Comparison of ENCODE assay signal across 9 cellular contexts in the genomic region with DNA sequence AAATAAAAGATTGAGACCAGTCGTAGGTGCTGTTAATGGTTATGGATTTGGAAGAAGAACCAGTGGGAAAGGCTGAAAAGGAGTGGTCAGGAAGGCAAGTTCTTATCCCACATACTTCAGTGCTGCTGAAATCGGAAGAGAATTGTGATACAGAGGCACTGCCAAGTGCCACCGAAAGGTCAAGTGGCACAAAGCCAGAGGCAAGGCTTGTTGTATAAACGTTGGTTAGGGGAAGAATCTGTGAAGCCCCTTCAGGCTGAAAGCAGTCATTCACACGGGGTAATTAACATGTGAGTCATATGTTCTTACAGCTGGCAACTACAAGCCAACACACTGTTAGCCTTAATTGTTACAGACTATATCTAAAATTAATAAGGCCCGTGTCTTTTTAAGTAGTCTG. TPM values are rescaled to one million over a fixed set of nuclear protein-coding genes. Genes with fewer than 3 reads are reported as not detected.
A peak's percentile ranks its signal among the peaks of the same experiment; 100 is the strongest.
DNase-seq lines count a peak whose midpoint lies in the region; ATAC-seq, FAIRE-seq and TF ChIP-seq lines count a peak whose summit lies in the region.
"Had no signal": no experiment of that assay in that cellular context is flagged by ENCODE, and none has a peak within 500 bp of the region (broad histone marks: within the 10 kb centered on the region; RNA-seq: fewer than 3 reads in every experiment).

No MANE protein-coding gene starts in this region.

- no peak overlapping the region for H3K4me3 Mint-ChIP-seq in GM23338

- no peaks in the 10 kb centered on the region for H3K79me2 ChIP-seq in GM23338 (replicated peaks; ENCODE audit: insufficient read depth)

- H3K36me3 ChIP-seq in GM23338 (ENCODE audit: insufficient read depth), result 0 out of 2 replicates have a peak, but pooled peaks cover 5% of the 10 kb centered on the region
- no peaks in the 10 kb centered on the region for H3K36me3 ChIP-seq in ovary

- peaks cover 10% of the 10 kb centered on the region for H3K27me3 Mint-ChIP-seq in GM23338 (ENCODE audit: insufficient read depth, low read depth, poor library complexity)

- no peak for FAIRE-seq in GM19239 (lab: Jason Lieb, UNC)

- no peaks in the 10 kb centered on the region for H3K9me2 ChIP-seq in GM23338 (ENCODE audit: insufficient read depth)

- no peak overlapping the region for H3K27ac ChIP-seq in GM23338 (ENCODE audit: low read depth)
- H3K27ac ChIP-seq in ovary, result no peak overlapping the region

- H3K4me3 ChIP-seq in GM23338 (no peak overlapping the region), ovary (no peak overlapping the region)

- peak; percentile 42 for ATAC-seq in GM23338
- no peak for ATAC-seq in HG03108 (IDR thresholded peaks at IDR 0.05; ENCODE audit: unreplicated experiment)
- no peak for ATAC-seq in GM18861 (IDR thresholded peaks at IDR 0.05; ENCODE audit: unreplicated experiment)
- no peak for ATAC-seq in GM21526 (IDR thresholded peaks at IDR 0.05; ENCODE audit: low FRiP score, unreplicated experiment)

- TF ChIP-seq POLR2A in ovary (IDR thresholded peaks at IDR 0.05), result no peak

- no peaks in the 10 kb centered on the region for H3F3A ChIP-seq in GM23338 (replicated peaks; ENCODE audit: low read depth)

- peaks cover 13% of the 10 kb centered on the region for H3K4me1 Mint-ChIP-seq in GM23338

- H3K4me2 ChIP-seq in GM23338, result peak overlapping the region; percentile 4; the same call in 1 of the 2 replicates

- no peak overlapping the region for H3K27ac Mint-ChIP-seq in GM23338

- H3K36me3 Mint-ChIP-seq in GM23338 (ENCODE audit: low read depth), result no peaks in the 10 kb centered on the region

- TF ChIP-seq CTCF in GM23338 (conservative IDR thresholded peaks at IDR 0.05; ENCODE audit: low read depth in 2 of 2), result no peak
- TF ChIP-seq CTCF in ovary (IDR thresholded peaks at IDR 0.05), result no peak

- TF ChIP-seq EP300 in ovary (IDR thresholded peaks at IDR 0.05), result no peak

- DNase-seq in GM23338 (ENCODE audit: low spot score), result no peak
- peak; percentile 52 for DNase-seq in NCI-H2171 (lab: John Stamatoyannopoulos, UW)
- peak; percentile 68 for DNase-seq in epidermal melanocyte (ENCODE audit: insufficient read length, low spot score)
- peak in 3 of 5 donors; percentile 48 to 61 (median 60) for DNase-seq in ovary
- DNase-seq in GM19239 (ENCODE audit: insufficient read length, low spot score), result no peak
- DNase-seq: KBM-7 had no signal

- H3K9me3 ChIP-seq in ovary, result no peaks in the 10 kb centered on the region

- 17 to 32% (median 18%) methylated on average over 6 of the region's 6 CpGs for WGBS in ovary, 3 donors

- H4K20me1 ChIP-seq in GM23338 (replicated peaks; ENCODE audit: insufficient read depth), result peaks cover 18% of the 10 kb centered on the region; the same call in 1 of the 2 replicates

- H2AFZ ChIP-seq in GM23338, result no peak overlapping the region

- intact Hi-C loops in ovary (cut with DNase I), result no loop called here

- H3K4me1 ChIP-seq in GM23338 (ENCODE audit: insufficient read depth) (peaks cover 10% of the 10 kb centered on the region; the same call in 1 of the 2 replicates), ovary (ENCODE audit: insufficient read depth) (peaks cover 9% of the 10 kb centered on the region)

- H3K9me3 Mint-ChIP-seq in GM23338, result no peaks in the 10 kb centered on the region

- H3K27me3 ChIP-seq in GM23338 (ENCODE audit: insufficient read depth) (peaks cover 21% of the 10 kb centered on the region; the same call in 1 of the 2 replicates), ovary (no peaks in the 10 kb centered on the region)

TF ChIP-seq in GM23338, 12 proteins besides CTCF, POLR2A, EP300 and RAD21 (continues in another document):
- TF ChIP-seq CREB1 (CRISPR knock-in tag; IDR thresholded peaks at IDR 0.05; ENCODE audit: low read depth) (no peak), ZNF331 (CRISPR knock-in tag; IDR thresholded peaks at IDR 0.05; ENCODE audit: low read depth) (no peak), EZH2 (IDR thresholded peaks at IDR 0.05; ENCODE audit: low read depth, unreplicated experiment) (no peak), JUNB (IDR thresholded peaks at IDR 0.05; ENCODE audit: unreplicated experiment) (no peak), NANOG (IDR thresholded peaks at IDR 0.05; ENCODE audit: borderline replicate concordance) (no peak)
- TF ChIP-seq, protein P1, sequence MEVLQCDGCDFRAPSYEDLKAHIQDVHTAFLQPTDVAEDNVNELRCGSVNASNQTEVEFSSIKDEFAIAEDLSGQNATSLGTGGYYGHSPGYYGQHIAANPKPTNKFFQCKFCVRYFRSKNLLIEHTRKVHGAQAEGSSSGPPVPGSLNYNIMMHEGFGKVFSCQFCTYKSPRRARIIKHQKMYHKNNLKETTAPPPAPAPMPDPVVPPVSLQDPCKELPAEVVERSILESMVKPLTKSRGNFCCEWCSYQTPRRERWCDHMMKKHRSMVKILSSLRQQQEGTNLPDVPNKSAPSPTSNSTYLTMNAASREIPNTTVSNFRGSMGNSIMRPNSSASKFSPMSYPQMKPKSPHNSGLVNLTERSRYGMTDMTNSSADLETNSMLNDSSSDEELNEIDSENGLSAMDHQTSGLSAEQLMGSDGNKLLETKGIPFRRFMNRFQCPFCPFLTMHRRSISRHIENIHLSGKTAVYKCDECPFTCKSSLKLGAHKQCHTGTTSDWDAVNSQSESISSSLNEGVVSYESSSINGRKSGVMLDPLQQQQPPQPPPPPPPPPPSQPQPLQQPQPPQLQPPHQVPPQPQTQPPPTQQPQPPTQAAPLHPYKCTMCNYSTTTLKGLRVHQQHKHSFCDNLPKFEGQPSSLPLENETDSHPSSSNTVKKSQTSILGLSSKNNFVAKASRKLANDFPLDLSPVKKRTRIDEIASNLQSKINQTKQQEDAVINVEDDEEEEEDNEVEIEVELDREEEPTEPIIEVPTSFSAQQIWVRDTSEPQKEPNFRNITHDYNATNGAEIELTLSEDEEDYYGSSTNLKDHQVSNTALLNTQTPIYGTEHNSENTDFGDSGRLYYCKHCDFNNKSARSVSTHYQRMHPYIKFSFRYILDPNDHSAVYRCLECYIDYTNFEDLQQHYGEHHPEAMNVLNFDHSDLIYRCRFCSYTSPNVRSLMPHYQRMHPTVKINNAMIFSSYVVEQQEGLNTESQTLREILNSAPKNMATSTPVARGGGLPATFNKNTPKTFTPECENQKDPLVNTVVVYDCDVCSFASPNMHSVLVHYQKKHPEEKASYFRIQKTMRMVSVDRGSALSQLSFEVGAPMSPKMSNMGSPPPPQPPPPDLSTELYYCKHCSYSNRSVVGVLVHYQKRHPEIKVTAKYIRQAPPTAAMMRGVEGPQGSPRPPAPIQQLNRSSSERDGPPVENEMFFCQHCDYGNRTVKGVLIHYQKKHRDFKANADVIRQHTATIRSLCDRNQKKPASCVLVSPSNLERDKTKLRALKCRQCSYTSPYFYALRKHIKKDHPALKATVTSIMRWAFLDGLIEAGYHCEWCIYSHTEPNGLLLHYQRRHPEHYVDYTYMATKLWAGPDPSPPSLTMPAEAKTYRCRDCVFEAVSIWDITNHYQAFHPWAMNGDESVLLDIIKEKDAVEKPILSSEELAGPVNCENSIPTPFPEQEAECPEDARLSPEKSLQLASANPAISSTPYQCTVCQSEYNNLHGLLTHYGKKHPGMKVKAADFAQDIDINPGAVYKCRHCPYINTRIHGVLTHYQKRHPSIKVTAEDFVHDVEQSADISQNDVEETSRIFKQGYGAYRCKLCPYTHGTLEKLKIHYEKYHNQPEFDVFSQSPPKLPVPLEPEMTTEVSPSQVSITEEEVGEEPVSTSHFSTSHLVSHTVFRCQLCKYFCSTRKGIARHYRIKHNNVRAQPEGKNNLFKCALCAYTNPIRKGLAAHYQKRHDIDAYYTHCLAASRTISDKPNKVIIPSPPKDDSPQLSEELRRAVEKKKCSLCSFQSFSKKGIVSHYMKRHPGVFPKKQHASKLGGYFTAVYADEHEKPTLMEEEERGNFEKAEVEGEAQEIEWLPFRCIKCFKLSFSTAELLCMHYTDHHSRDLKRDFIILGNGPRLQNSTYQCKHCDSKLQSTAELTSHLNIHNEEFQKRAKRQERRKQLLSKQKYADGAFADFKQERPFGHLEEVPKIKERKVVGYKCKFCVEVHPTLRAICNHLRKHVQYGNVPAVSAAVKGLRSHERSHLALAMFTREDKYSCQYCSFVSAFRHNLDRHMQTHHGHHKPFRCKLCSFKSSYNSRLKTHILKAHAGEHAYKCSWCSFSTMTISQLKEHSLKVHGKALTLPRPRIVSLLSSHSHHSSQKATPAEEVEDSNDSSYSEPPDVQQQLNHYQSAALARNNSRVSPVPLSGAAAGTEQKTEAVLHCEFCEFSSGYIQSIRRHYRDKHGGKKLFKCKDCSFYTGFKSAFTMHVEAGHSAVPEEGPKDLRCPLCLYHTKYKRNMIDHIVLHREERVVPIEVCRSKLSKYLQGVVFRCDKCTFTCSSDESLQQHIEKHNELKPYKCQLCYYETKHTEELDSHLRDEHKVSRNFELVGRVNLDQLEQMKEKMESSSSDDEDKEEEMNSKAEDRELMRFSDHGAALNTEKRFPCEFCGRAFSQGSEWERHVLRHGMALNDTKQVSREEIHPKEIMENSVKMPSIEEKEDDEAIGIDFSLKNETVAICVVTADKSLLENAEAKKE (CRISPR knock-in tag; IDR thresholded peaks at IDR 0.05), result no peak
- TF ChIP-seq, protein P2, sequence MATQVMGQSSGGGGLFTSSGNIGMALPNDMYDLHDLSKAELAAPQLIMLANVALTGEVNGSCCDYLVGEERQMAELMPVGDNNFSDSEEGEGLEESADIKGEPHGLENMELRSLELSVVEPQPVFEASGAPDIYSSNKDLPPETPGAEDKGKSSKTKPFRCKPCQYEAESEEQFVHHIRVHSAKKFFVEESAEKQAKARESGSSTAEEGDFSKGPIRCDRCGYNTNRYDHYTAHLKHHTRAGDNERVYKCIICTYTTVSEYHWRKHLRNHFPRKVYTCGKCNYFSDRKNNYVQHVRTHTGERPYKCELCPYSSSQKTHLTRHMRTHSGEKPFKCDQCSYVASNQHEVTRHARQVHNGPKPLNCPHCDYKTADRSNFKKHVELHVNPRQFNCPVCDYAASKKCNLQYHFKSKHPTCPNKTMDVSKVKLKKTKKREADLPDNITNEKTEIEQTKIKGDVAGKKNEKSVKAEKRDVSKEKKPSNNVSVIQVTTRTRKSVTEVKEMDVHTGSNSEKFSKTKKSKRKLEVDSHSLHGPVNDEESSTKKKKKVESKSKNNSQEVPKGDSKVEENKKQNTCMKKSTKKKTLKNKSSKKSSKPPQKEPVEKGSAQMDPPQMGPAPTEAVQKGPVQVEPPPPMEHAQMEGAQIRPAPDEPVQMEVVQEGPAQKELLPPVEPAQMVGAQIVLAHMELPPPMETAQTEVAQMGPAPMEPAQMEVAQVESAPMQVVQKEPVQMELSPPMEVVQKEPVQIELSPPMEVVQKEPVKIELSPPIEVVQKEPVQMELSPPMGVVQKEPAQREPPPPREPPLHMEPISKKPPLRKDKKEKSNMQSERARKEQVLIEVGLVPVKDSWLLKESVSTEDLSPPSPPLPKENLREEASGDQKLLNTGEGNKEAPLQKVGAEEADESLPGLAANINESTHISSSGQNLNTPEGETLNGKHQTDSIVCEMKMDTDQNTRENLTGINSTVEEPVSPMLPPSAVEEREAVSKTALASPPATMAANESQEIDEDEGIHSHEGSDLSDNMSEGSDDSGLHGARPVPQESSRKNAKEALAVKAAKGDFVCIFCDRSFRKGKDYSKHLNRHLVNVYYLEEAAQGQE (IDR thresholded peaks at IDR 0.05; ENCODE audit: unreplicated experiment), result no peak

RNA-seq across cellular contexts. Expression of a gene that starts 48.8 kb away (rescaled TPM):
- 22.1 and 22.7 TPM in 2 replicates for total RNA-seq in GM23338 (2014; rRNA removed; shearing (Covaris generic))
- polyA plus RNA-seq in GM23338 (2016; fragmentation: Nextera tagmentation; extraction: Ambion mirVana) (3.1 TPM in 2 replicates), ovary (10 to 100 TPM in 1 of 2 donors, 1 to 10 TPM in 1; 8.3 to 19.1 TPM)
- 10 to 100 TPM; 11.6 to 26.0 (median 22.9) TPM for total RNA-seq in ovary

Comparison
In these comparisons a context has a peak if more than half of its experiments do, and no peak if none do; other contexts are left out.
1. DNase-seq: peak in NCI-H2171 (single experiment), epidermal melanocyte (single experiment) and ovary (3 of 5); none in GM23338 (single experiment) and GM19239 (single experiment).